Comparison of ENCODE assay signal across 18 cellular contexts in the genomic region with DNA sequence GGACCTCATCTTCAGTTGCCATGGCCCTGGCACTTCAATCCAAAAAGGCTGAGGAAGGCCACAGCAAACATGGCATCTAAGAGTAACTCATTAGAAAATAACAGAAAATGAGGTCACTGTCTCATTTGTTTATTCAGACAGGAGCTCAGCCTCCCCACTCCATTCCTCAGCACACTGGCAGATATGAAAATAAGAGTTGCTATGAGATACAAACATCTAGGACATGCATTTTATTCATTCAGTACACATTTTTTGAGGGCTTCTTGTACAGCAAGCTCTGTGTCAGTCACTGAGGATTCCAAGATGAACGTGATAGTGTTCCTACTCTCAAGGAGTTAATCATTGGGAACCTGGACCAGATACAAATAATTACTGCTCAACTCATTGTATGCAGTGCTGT. TPM values are rescaled to one million over a fixed set of nuclear protein-coding genes. Genes with fewer than 3 reads are reported as not detected.
DNase-seq lines count a peak whose midpoint lies in the region; ATAC-seq and TF ChIP-seq lines count a peak whose summit lies in the region.
"Had no signal": no experiment of that assay in that cellular context is flagged by ENCODE, and none has a peak within 500 bp of the region (broad histone marks: within the 10 kb centered on the region; RNA-seq: fewer than 3 reads in every experiment).

No MANE protein-coding gene starts in this region.

- no peaks in the 10 kb centered on the region for H3K9me3 Mint-ChIP-seq in MCF 10A (ENCODE audit: unreplicated experiment)
- H3K9me3 Mint-ChIP-seq in activated T-helper 1 cell treated with anti-CD3 and anti-CD28 coated beads, Interleukin-12 subunit alpha, Interleukin-12 subunit beta, Interleukin-2, Interleukin-4 antibody, amounts not matched to agents 30 ng/mL and 10 ng/mL and 1 ng/mL, durations not matched to agents 14 hours and 24 hours and 36 hours, result peaks cover 6% of the 10 kb centered on the region
- H3K9me3 Mint-ChIP-seq: CD8-positive, alpha-beta T cell had no signal

- in situ Hi-C loops in mammary epithelial cell (cut with MboI; ENCODE audit: low sequenced_read_pairs in 2 of 2), result loop anchor here (10.0 to 25.0 kb wide), 3 partner anchors 175 to 425 kb away; partner anchors contain the start of gene KDM4A (in 1 of the 2)

- no TSS peak for BruUV-seq in MCF 10A (replicated peaks; lab: Mats Ljungman, UMichigan)
- BruUV-seq in mammary epithelial cell (replicated peaks; lab: Mats Ljungman, UMichigan), result no TSS peak

- H3K36me3 Mint-ChIP-seq in MCF 10A (ENCODE audit: insufficient read depth, unreplicated experiment), result no peaks in the 10 kb centered on the region
- H3K36me3 Mint-ChIP-seq in activated T-helper 1 cell treated with anti-CD3 and anti-CD28 coated beads, Interleukin-12 subunit alpha, Interleukin-12 subunit beta, Interleukin-2, Interleukin-4 antibody, amounts not matched to agents 30 ng/mL and 10 ng/mL and 1 ng/mL, durations not matched to agents 14 hours and 24 hours and 36 hours (ENCODE audit: low read depth), result peaks cover 3% of the 10 kb centered on the region
- H3K36me3 Mint-ChIP-seq: CD8-positive, alpha-beta T cell had no signal

- H3K27ac ChIP-seq in mammary epithelial cell (ENCODE audit: insufficient read depth, low read depth, low read length), result no peak overlapping the region
- peak overlapping the region; percentile 99 for H3K27ac ChIP-seq in VCaP
- H3K27ac ChIP-seq in upper lobe of right lung, result peak overlapping the region; percentile 6
- H3K27ac ChIP-seq: Peyer's patch had no signal

- H3K9ac ChIP-seq in mammary epithelial cell (ENCODE audit: insufficient read depth, low read length), result no peak overlapping the region

- H2AFZ ChIP-seq in mammary epithelial cell (ENCODE audit: low read depth, low read length), result no peak overlapping the region

- H3K4me3 Mint-ChIP-seq in MCF 10A (ENCODE audit: unreplicated experiment), result no peak overlapping the region
- H3K4me3 Mint-ChIP-seq in activated T-helper 1 cell treated with anti-CD3 and anti-CD28 coated beads, Interleukin-12 subunit alpha, Interleukin-12 subunit beta, Interleukin-2, Interleukin-4 antibody, amounts not matched to agents 30 ng/mL and 10 ng/mL and 1 ng/mL, durations not matched to agents 14 hours and 24 hours and 36 hours, result no peak overlapping the region
- H3K4me3 Mint-ChIP-seq: CD8-positive, alpha-beta T cell had no signal

- no peak overlapping the region for H3K4me2 ChIP-seq in mammary epithelial cell (ENCODE audit: insufficient read depth, low read depth, low read length)

- H3K9me3 ChIP-seq in mammary epithelial cell (replicated peaks; ENCODE audit: insufficient read depth, low read length), result no peaks in the 10 kb centered on the region
- no peaks in the 10 kb centered on the region for H3K9me3 ChIP-seq in upper lobe of right lung
- H3K9me3 ChIP-seq: MG63, Peyer's patch had no signal

- H3K4me1 Mint-ChIP-seq in MCF 10A (ENCODE audit: insufficient read depth, unreplicated experiment), result peaks cover 27% of the 10 kb centered on the region
- H3K4me1 Mint-ChIP-seq in activated T-helper 1 cell treated with anti-CD3 and anti-CD28 coated beads, Interleukin-12 subunit alpha, Interleukin-12 subunit beta, Interleukin-2, Interleukin-4 antibody, amounts not matched to agents 30 ng/mL and 10 ng/mL and 1 ng/mL, durations not matched to agents 14 hours and 24 hours and 36 hours (ENCODE audit: low read depth), result peaks cover 17% of the 10 kb centered on the region

- ATAC-seq in upper lobe of right lung (no peak), HG03442 (IDR thresholded peaks at IDR 0.05; ENCODE audit: unreplicated experiment) (no peak)
- ATAC-seq: CD8-positive, alpha-beta T cell; Right ventricle myocardium inferior had no signal

- CTCF ChIA-PET in MCF 10A (lab: Yijun Ruan, JAX) (interaction anchor here (0.6 to 2.1 kb wide), 9 partner anchors 8 to 1379 kb away, joined by 3 to 10 read pairs (median 3); no protein-coding TSS in a partner anchor), mammary epithelial cell (lab: Charles Lee; ENCODE audit: low non-redundant PET) (interaction anchor here (0.8 kb wide), 1 partner anchor 324 kb away, joined by 6 read pairs; no protein-coding TSS in a partner anchor)

- H3K4me3 ChIP-seq in mammary epithelial cell (replicated peaks in 1 of 3; ENCODE audit: insufficient read depth in 1 of 3, low read depth in 2 of 3, low read length in 3 of 3) (no peak overlapping the region), upper lobe of right lung (no peak overlapping the region)
- H3K4me3 ChIP-seq: MG63, Peyer's patch had no signal

- no peak for TF ChIP-seq CTCF in MCF 10A (IDR thresholded peaks at IDR 0.05; ENCODE audit: unreplicated experiment)
- TF ChIP-seq CTCF in mammary epithelial cell (conservative IDR thresholded peaks at IDR 0.05 in 1 of 2, IDR thresholded peaks at IDR 0.05 in 1 of 2; ENCODE audit: extremely low read depth in 1 of 2, insufficient read depth in 1 of 2, low read depth in 1 of 2, low read length in 2 of 2), result no peak
- no peak for TF ChIP-seq CTCF in VCaP (conservative IDR thresholded peaks at IDR 0.05)
- no peak for TF ChIP-seq CTCF in upper lobe of right lung (IDR thresholded peaks at IDR 0.05)

- DNase-seq in MCF 10A (ENCODE audit: unreplicated experiment) (no peak), mammary epithelial cell (no peak), kidney glomerular epithelial cell (lab: John Stamatoyannopoulos, UW) (peak; percentile 49), upper lobe of right lung (no peak), COLO829 (ENCODE audit: low spot score) (no peak)
- DNase-seq in activated T-helper 1 cell treated with anti-CD3 and anti-CD28 coated beads, Interleukin-12 subunit alpha, Interleukin-12 subunit beta, Interleukin-2, Interleukin-4 antibody, amounts not matched to agents 30 ng/mL and 10 ng/mL and 1 ng/mL, durations not matched to agents 14 hours and 24 hours and 36 hours (ENCODE audit: low spot score), result no peak
- DNase-seq: 8988T, GOT3, MG63, NCI-H1105, NCI-H1694 treated with DMSO at 0.1 percent for 48 hours had no signal

- no peaks in the 10 kb centered on the region for H3K79me2 ChIP-seq in mammary epithelial cell (ENCODE audit: insufficient read depth, low read length)

- no peaks in the 10 kb centered on the region for H4K20me1 ChIP-seq in mammary epithelial cell (ENCODE audit: insufficient read depth, low read length)

- WGBS in mammary epithelial cell (ENCODE audit: low coverage, missing lambda C conversion rate), result 55% methylated on average over 1 of the region's 1 CpG

- H3K27me3 ChIP-seq in mammary epithelial cell (ENCODE audit: insufficient read depth, low read length) (no peaks in the 10 kb centered on the region), upper lobe of right lung (no peaks in the 10 kb centered on the region)
- H3K27me3 ChIP-seq: MG63, Peyer's patch had no signal

- intact Hi-C loops in MCF 10A (cut with micrococcal nuclease), result loop anchor here (10.0 kb wide), 2 partner anchors 148 to 698 kb away; partner anchors contain the start of genes ARTN, MED8 and SZT2
- intact Hi-C loops in mammary epithelial cell (cut with micrococcal nuclease), result loop anchor here (10.0 kb wide), 2 partner anchors 698 to 808 kb away; partner anchors contain the start of gene ARTN
- intact Hi-C loops in upper lobe of right lung (cut with DNase I), result loop anchor here (10.0 kb wide), 1 partner anchor 118 kb away; the partner anchor contains the start of gene CDC20
- intact Hi-C loops in activated T-helper 1 cell treated with anti-CD3 and anti-CD28 coated beads, Interleukin-12 subunit alpha, Interleukin-12 subunit beta, Interleukin-2, Interleukin-4 antibody, amounts not matched to agents 30 ng/mL and 10 ng/mL and 1 ng/mL, durations not matched to agents 14 hours and 24 hours and 36 hours (cut with micrococcal nuclease), result no loop called here

- H3K4me1 ChIP-seq in mammary epithelial cell (ENCODE audit: insufficient read depth, low read length) (peaks cover 7% of the 10 kb centered on the region), upper lobe of right lung (peaks cover 13% of the 10 kb centered on the region)

- H3K36me3 ChIP-seq in mammary epithelial cell (ENCODE audit: insufficient read depth, low read length) (no peaks in the 10 kb centered on the region), upper lobe of right lung (no peaks in the 10 kb centered on the region)
- H3K36me3 ChIP-seq: MG63, Peyer's patch had no signal

- POLR2A ChIA-PET in MCF 10A (lab: Yijun Ruan, JAX), result interaction anchor here (1.5 kb wide), 1 partner anchor 131 kb away, joined by 3 read pairs; no protein-coding TSS in a partner anchor

- H3K27ac Mint-ChIP-seq in MCF 10A (ENCODE audit: low read depth, unreplicated experiment), result peak overlapping the region; percentile 3
- no peak overlapping the region for H3K27ac Mint-ChIP-seq in activated T-helper 1 cell treated with anti-CD3 and anti-CD28 coated beads, Interleukin-12 subunit alpha, Interleukin-12 subunit beta, Interleukin-2, Interleukin-4 antibody, amounts not matched to agents 30 ng/mL and 10 ng/mL and 1 ng/mL, durations not matched to agents 14 hours and 24 hours and 36 hours
- H3K27ac Mint-ChIP-seq: CD8-positive, alpha-beta T cell had no signal

- dilution Hi-C loops in mammary epithelial cell (cut with HindIII; ENCODE audit: low sequenced_read_pairs), result no loop called here

- no peaks in the 10 kb centered on the region for H3K27me3 Mint-ChIP-seq in MCF 10A (ENCODE audit: insufficient read depth, unreplicated experiment)
- H3K27me3 Mint-ChIP-seq in activated T-helper 1 cell treated with anti-CD3 and anti-CD28 coated beads, Interleukin-12 subunit alpha, Interleukin-12 subunit beta, Interleukin-2, Interleukin-4 antibody, amounts not matched to agents 30 ng/mL and 10 ng/mL and 1 ng/mL, durations not matched to agents 14 hours and 24 hours and 36 hours (ENCODE audit: insufficient read depth), result peaks cover 5% of the 10 kb centered on the region

RNA-seq across cellular contexts. Expression of gene TMEM125, which starts 32.7 kb away (rescaled TPM):
- 3.1 and 3.8 TPM in 2 replicates for total RNA-seq in MCF 10A (2022)
- 1 to 10 TPM in 1 of 2 donors, under 1 TPM in 1; 0.67 to 5.1 TPM for total RNA-seq in mammary epithelial cell
- 2.2 TPM for polyA plus RNA-seq in mammary epithelial cell
- 3.3 TPM for polyA minus RNA-seq in mammary epithelial cell
- 188 TPM for total RNA-seq in upper lobe of right lung
- not detected in 2 replicates for total RNA-seq in activated T-helper 1 cell treated with anti-CD3 and anti-CD28 coated beads, Interleukin-12 subunit alpha, Interleukin-12 subunit beta, Interleukin-2, Interleukin-4 antibody, amounts not matched to agents 30 ng/mL and 10 ng/mL and 1 ng/mL, durations not matched to agents 14 hours and 24 hours and 36 hours
- total RNA-seq: CD8-positive, alpha-beta T cell; NCI-H460; Right ventricle myocardium inferior had no signal

RNA-seq across cellular contexts. Expression of gene C1orf210, which starts 48.2 kb away (rescaled TPM):
- 0.91 and 1.6 TPM in 2 replicates for total RNA-seq in MCF 10A (2022)
- total RNA-seq in mammary epithelial cell, result 1 to 10 TPM; 7.0 to 7.2 TPM
- 7.6 TPM for polyA plus RNA-seq in mammary epithelial cell
- 0.93 TPM for polyA minus RNA-seq in mammary epithelial cell
- total RNA-seq in upper lobe of right lung, result 18.9 TPM
- total RNA-seq in activated T-helper 1 cell treated with anti-CD3 and anti-CD28 coated beads, Interleukin-12 subunit alpha, Interleukin-12 subunit beta, Interleukin-2, Interleukin-4 antibody, amounts not matched to agents 30 ng/mL and 10 ng/mL and 1 ng/mL, durations not matched to agents 14 hours and 24 hours and 36 hours, result not detected in 2 replicates
- total RNA-seq: CD8-positive, alpha-beta T cell; Right ventricle myocardium inferior had no signal
- polyA plus RNA-seq: BJ had no signal

Comparison
In these comparisons a context has a peak if more than half of its experiments do, and no peak if none do; other contexts are left out.
1. RNA of gene TMEM125, which starts 32.7 kb away (total RNA-seq): 188 TPM in upper lobe of right lung (single experiment); 0.67 to 5.1 TPM in mammary epithelial cell, 3.1 to 3.8 TPM in MCF 10A and not detected in activated T-helper 1 cell treated with anti-CD3 and anti-CD28 coated beads, Interleukin-12 subunit alpha, Interleukin-12 subunit beta, Interleukin-2, Interleukin-4 antibody, amounts not matched to agents 30 ng/mL and 10 ng/mL and 1 ng/mL, durations not matched to agents 14 hours and 24 hours and 36 hours; every median in the first group is over 10 times any median in the second.